ENCODE assay signal across 9 cellular contexts in genomic region chr4:54092405-54092759, GRCh38. TPM values are rescaled to one million over a fixed set of nuclear protein-coding genes. Genes with fewer than 3 reads are reported as not detected.
DNase-seq lines count a peak whose midpoint lies in the region; ATAC-seq, FAIRE-seq and TF ChIP-seq lines count a peak whose summit lies in the region.
"Had no signal": no experiment of that assay in that cellular context is flagged by ENCODE, and none has a peak within 500 bp of the region (broad histone marks: within the 10 kb centered on the region; RNA-seq: fewer than 3 reads in every experiment).

No MANE protein-coding gene starts in this region.

- H3K36me3 ChIP-seq in right atrium auricular region (no peaks in the 10 kb centered on the region), brain microvascular endothelial cell (replicated peaks) (no peaks in the 10 kb centered on the region), uterus (no peaks in the 10 kb centered on the region)

- TF ChIP-seq POLR2A in uterus (IDR thresholded peaks at IDR 0.05), result no peak

- FAIRE-seq in urothelium cell line (lab: Jason Lieb, UNC), result no peak

- ATAC-seq in GM19452 (IDR thresholded peaks at IDR 0.05; ENCODE audit: unreplicated experiment), result no peak

- no peak for DNase-seq in right atrium auricular region (ENCODE audit: low spot score)
- no peak for DNase-seq in cardiac septum (ENCODE audit: low spot score)
- DNase-seq in brain microvascular endothelial cell, result no peak
- DNase-seq in mesothelial cell of epicardium (ENCODE audit: low spot score in 2 of 2, unreplicated experiment in 2 of 2), result no peak
- DNase-seq in uterus, result no peak
- no peak for DNase-seq in urothelium cell line (ENCODE audit: low spot score)
- no peak for DNase-seq in SK-N-DZ (ENCODE audit: low spot score)

- peaks cover 0 to 18% of the 10 kb centered on the region in 2 donors for H3K4me1 ChIP-seq in right atrium auricular region
- peaks cover 0 to 4% of the 10 kb centered on the region in 2 donors for H3K4me1 ChIP-seq in uterus

- H3K27me3 ChIP-seq in right atrium auricular region (peaks cover 3 to 23% of the 10 kb centered on the region in 2 donors), brain microvascular endothelial cell (replicated peaks) (peaks cover 38% of the 10 kb centered on the region), uterus (peaks cover 0 to 45% of the 10 kb centered on the region in 2 donors)

- no peaks in the 10 kb centered on the region for H3K9me3 ChIP-seq in right atrium auricular region
- no peaks in the 10 kb centered on the region for H3K9me3 ChIP-seq in uterus

- peak overlapping the region in 1 of 2 donors; percentile 25 for H3K27ac ChIP-seq in right atrium auricular region
- no peak overlapping the region for H3K27ac ChIP-seq in brain microvascular endothelial cell
- H3K27ac ChIP-seq in uterus, result no peak overlapping the region

- H3K4me3 ChIP-seq in right atrium auricular region, result peak overlapping the region; percentile 30 to 52
- peak overlapping the region; percentile 64 for H3K4me3 ChIP-seq in brain microvascular endothelial cell (ENCODE audit: low read depth, low read length)
- H3K4me3 ChIP-seq in uterus, result peak overlapping the region; percentile 27 to 33

- no peaks in the 10 kb centered on the region for H3K36me3 Mint-ChIP-seq in mesothelial cell of epicardium

- H3K4me3 Mint-ChIP-seq in mesothelial cell of epicardium, result peak overlapping the region; percentile 82

- H3K27me3 Mint-ChIP-seq in mesothelial cell of epicardium (ENCODE audit: low read depth), result peaks cover 91% of the 10 kb centered on the region

- intact Hi-C loops in cardiac septum (cut with DNase I) (no loop called here), uterus (cut with DNase I; ENCODE audit: low total_unique reads) (no loop called here)

- no peaks in the 10 kb centered on the region for H3K9me3 Mint-ChIP-seq in mesothelial cell of epicardium

- no peak for TF ChIP-seq CTCF in right atrium auricular region (IDR thresholded peaks at IDR 0.05)
- no peak for TF ChIP-seq CTCF in brain microvascular endothelial cell (IDR thresholded peaks at IDR 0.05; ENCODE audit: low read depth, low read length, missing control alignments)
- no peak for TF ChIP-seq CTCF in mesothelial cell of epicardium (IDR thresholded peaks at IDR 0.05; ENCODE audit: unreplicated experiment)
- no peak for TF ChIP-seq CTCF in uterus (IDR thresholded peaks at IDR 0.05)

- peaks cover 9% of the 10 kb centered on the region for H3K4me1 Mint-ChIP-seq in mesothelial cell of epicardium

- H3K27ac Mint-ChIP-seq in mesothelial cell of epicardium, result no peak overlapping the region

- in situ Hi-C loops in brain microvascular endothelial cell (cut with HindIII; ENCODE audit: low pct_ligation_motif_present, low sequenced_read_pairs), result no loop called here

RNA-seq across cellular contexts. Expression of gene GSX2, which starts 7.6 kb away (rescaled TPM):
- not detected for total RNA-seq in right atrium auricular region
- total RNA-seq in cardiac septum, result not detected
- not detected in 3 replicates for total RNA-seq in mesothelial cell of epicardium
- total RNA-seq in uterus, result not detected
- polyA plus RNA-seq in SK-N-DZ (2014; cell fraction: cytosol; rRNA removed), result 0.12 TPM in 1 of 2 replicates, not detected in the other
- 0.12 TPM in 1 of 2 replicates, not detected in the other for polyA plus RNA-seq in SK-N-DZ (2014; cell fraction: nucleus; rRNA removed)
- total RNA-seq: subcutaneous adipose tissue had no signal

RNA-seq across cellular contexts. Expression of gene CHIC2, which starts 28.0 kb away (rescaled TPM):
- 10 to 100 TPM; 10.6 to 18.7 TPM for total RNA-seq in right atrium auricular region
- 12.4 TPM for total RNA-seq in cardiac septum
- total RNA-seq in mesothelial cell of epicardium, result 20.1 to 23.3 TPM (median 21.8 TPM) in 3 replicates
- 10 to 100 TPM; 26.0 to 80.2 (median 52.8) TPM for total RNA-seq in uterus
- polyA plus RNA-seq in SK-N-DZ (2014; cell fraction: cytosol; rRNA removed), result 19.2 and 28.0 TPM in 2 replicates
- polyA plus RNA-seq in SK-N-DZ (2014; cell fraction: nucleus; rRNA removed), result 8.2 and 14.1 TPM in 2 replicates
